Comparison of ENCODE assay signal across 8 cellular contexts in the genomic region with DNA sequence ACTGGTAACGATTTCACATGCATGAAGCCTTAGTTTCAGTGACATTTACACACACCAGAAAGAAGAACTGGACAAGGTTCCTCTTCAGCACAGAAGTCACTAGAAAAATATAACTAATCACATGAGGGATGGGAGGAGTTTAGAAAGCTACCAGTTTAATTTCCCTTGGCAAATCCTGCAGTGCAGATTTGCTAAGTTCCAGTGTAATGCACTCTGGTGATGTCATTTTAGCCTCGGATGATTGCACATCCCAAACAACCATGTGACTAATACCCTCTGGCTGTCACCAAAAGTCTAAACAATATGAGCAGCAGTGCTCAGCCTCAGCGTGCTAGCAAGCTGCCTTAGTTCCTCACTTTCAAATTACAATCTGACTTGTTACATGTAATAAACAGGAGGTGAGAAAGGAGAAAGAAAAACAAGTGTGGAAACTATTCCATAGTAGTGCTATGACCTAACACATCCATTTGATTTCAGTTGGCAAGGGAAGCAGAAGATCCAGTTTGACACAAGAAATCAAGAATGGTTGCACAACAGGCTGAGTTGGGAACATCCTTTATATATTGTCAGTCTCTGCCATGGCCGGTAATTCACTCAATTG. TPM values are rescaled to one million over a fixed set of nuclear protein-coding genes. Genes with fewer than 3 reads are reported as not detected.
DNase-seq lines count a peak whose midpoint lies in the region; ATAC-seq and TF ChIP-seq lines count a peak whose summit lies in the region.

No MANE protein-coding gene starts in this region.

- peaks cover 8 to 26% (median 15%) of the 10 kb centered on the region in 3 donors for H3K4me1 ChIP-seq in gastroesophageal sphincter
- peaks cover 3 to 12% of the 10 kb centered on the region in 2 experiments for H3K4me1 ChIP-seq in trophoblast cell (ENCODE audit: control insufficient read depth in 1 of 2, insufficient read depth in 2 of 2, low read length in 2 of 2)
- H3K4me1 ChIP-seq in CD4-positive, alpha-beta memory T cell (ENCODE audit: insufficient read depth, low read length) = no peaks in the 10 kb centered on the region

- no peak for TF ChIP-seq CTCF in gastroesophageal sphincter (IDR thresholded peaks at IDR 0.05)

- POLR2A ChIA-PET in CD4-positive, alpha-beta memory T cell (lab: Charles Lee; ENCODE audit: partially characterized antibody) = no interaction called here

- CTCF ChIA-PET in CD4-positive, alpha-beta memory T cell (lab: Charles Lee; ENCODE audit: partially characterized antibody) = no interaction called here

- peaks cover 0 to 2% (median 0%) of the 10 kb centered on the region in 8 donors for H3K9me3 Mint-ChIP-seq in CD4-positive, alpha-beta memory T cell

- H3K9me3 ChIP-seq in T-helper 17 cell (ENCODE audit: control insufficient read depth, low read length, poor library complexity, severe bottlenecking) (no peaks in the 10 kb centered on the region), gastroesophageal sphincter (no peaks in the 10 kb centered on the region), trophoblast cell (ENCODE audit: insufficient read depth, low read depth, low read length) (no peaks in the 10 kb centered on the region)
- H3K9me3 ChIP-seq in CD4-positive, alpha-beta memory T cell (ENCODE audit: control insufficient read depth in 1 of 2, low read length in 2 of 2) = no peaks in the 10 kb centered on the region

- H3K79me1 ChIP-seq in trophoblast cell (ENCODE audit: low read length) = peaks cover 24% of the 10 kb centered on the region

- H3K18ac ChIP-seq in trophoblast cell (ENCODE audit: low read length) = no peak overlapping the region

- peak overlapping the region; percentile 8 for H3K27ac Mint-ChIP-seq in T-helper 17 cell
- no peak overlapping the region for H3K27ac Mint-ChIP-seq in CD4-positive, alpha-beta memory T cell

- H3K23ac ChIP-seq in trophoblast cell (ENCODE audit: low read length) = no peak overlapping the region

- ATAC-seq in T-helper 17 cell = peak; percentile 41
- ATAC-seq in gastroesophageal sphincter = peak; percentile 96
- ATAC-seq in HG02759 (IDR thresholded peaks at IDR 0.05; ENCODE audit: unreplicated experiment) = no peak

- H3K9ac ChIP-seq in trophoblast cell (ENCODE audit: low read length) = no peak overlapping the region

- H3K79me2 ChIP-seq in trophoblast cell (ENCODE audit: control insufficient read depth, insufficient read depth, low read length, poor library complexity) = no peaks in the 10 kb centered on the region

- no peak overlapping the region for H3K4me2 ChIP-seq in trophoblast cell (ENCODE audit: low read length)

- H3K36me3 ChIP-seq in gastroesophageal sphincter (no peaks in the 10 kb centered on the region), trophoblast cell (ENCODE audit: control insufficient read depth in 1 of 2, insufficient read depth in 2 of 2, low read length in 2 of 2) (no peaks in the 10 kb centered on the region)
- H3K36me3 ChIP-seq in CD4-positive, alpha-beta memory T cell (ENCODE audit: insufficient read depth, low read length) = no peaks in the 10 kb centered on the region

- H4K91ac ChIP-seq in trophoblast cell (ENCODE audit: low read depth, low read length) = no peak overlapping the region

- TF ChIP-seq POLR2A in gastroesophageal sphincter (IDR thresholded peaks at IDR 0.05) = no peak

- H3K27ac ChIP-seq in gastroesophageal sphincter = peak overlapping the region; percentile 76 to 85 (median 82)
- peak overlapping the region; percentile 15 for H3K27ac ChIP-seq in trophoblast cell (ENCODE audit: low read depth, low read length)
- no peak overlapping the region for H3K27ac ChIP-seq in CD4-positive, alpha-beta memory T cell (ENCODE audit: low read depth, low read length)

- H3K14ac ChIP-seq in trophoblast cell (ENCODE audit: low read length) = no peak overlapping the region

- no peak overlapping the region for H2AFZ ChIP-seq in trophoblast cell (ENCODE audit: insufficient read depth, low read length, poor library complexity)

- H3K4me3 ChIP-seq in gastroesophageal sphincter (no peak overlapping the region), trophoblast cell (ENCODE audit: low read depth, low read length) (no peak overlapping the region)
- no peak overlapping the region for H3K4me3 ChIP-seq in CD4-positive, alpha-beta memory T cell (ENCODE audit: low read length in 2 of 2)

- H3K36me3 Mint-ChIP-seq in T-helper 17 cell (ENCODE audit: low read depth) = peaks cover 6% of the 10 kb centered on the region
- H3K36me3 Mint-ChIP-seq in CD4-positive, alpha-beta memory T cell = no peaks in the 10 kb centered on the region

- H3K27me3 ChIP-seq in gastroesophageal sphincter (no peaks in the 10 kb centered on the region), trophoblast cell (ENCODE audit: insufficient read depth, low read length) (no peaks in the 10 kb centered on the region)
- H3K27me3 ChIP-seq in CD4-positive, alpha-beta memory T cell (ENCODE audit: insufficient read depth, low read length) = no peaks in the 10 kb centered on the region

- H4K8ac ChIP-seq in trophoblast cell (ENCODE audit: low read depth, low read length) = no peak overlapping the region

- no peak overlapping the region for H4K12ac ChIP-seq in trophoblast cell (ENCODE audit: low read depth, low read length)

- H3K4ac ChIP-seq in trophoblast cell (ENCODE audit: low read depth, low read length) = no peak overlapping the region

- no peak overlapping the region for H2BK12ac ChIP-seq in trophoblast cell (ENCODE audit: low read length)

- 6 to 11% methylated on average over 4 of the region's 4 CpGs for WGBS in gastroesophageal sphincter (ENCODE audit: low coverage in 1 of 2), 2 donors
- WGBS in trophoblast cell (ENCODE audit: extremely low coverage, insufficient coverage, insufficient read length) = no CpG with 5 or more reads among the region's 4 CpGs

- peaks cover 2% of the 10 kb centered on the region for H3K4me1 Mint-ChIP-seq in T-helper 17 cell
- no peaks in the 10 kb centered on the region for H3K4me1 Mint-ChIP-seq in CD4-positive, alpha-beta memory T cell

- peak; percentile 91 for DNase-seq in ELR (ENCODE audit: low read depth)
- peak; percentile 62 for DNase-seq in LoVo (ENCODE audit: low spot score)
- no peak for DNase-seq in T-helper 17 cell
- DNase-seq in trophoblast cell = peak; percentile 77 to 95
- no peak for DNase-seq in stimulated activated naive CD4-positive, alpha-beta T cell (lab: John Stamatoyannopoulos, UW)
- DNase-seq in CD4-positive, alpha-beta memory T cell = no peak

- no peak overlapping the region for H2AK5ac ChIP-seq in trophoblast cell (ENCODE audit: low read length)

- H2BK5ac ChIP-seq in trophoblast cell (ENCODE audit: low read depth, low read length, poor library complexity) = peak overlapping the region; percentile 6

- H3K27me3 Mint-ChIP-seq in T-helper 17 cell = peaks cover 6% of the 10 kb centered on the region
- H3K27me3 Mint-ChIP-seq in CD4-positive, alpha-beta memory T cell = peaks cover 0 to 3% of the 10 kb centered on the region in 2 donors

- TF ChIP-seq EP300 in gastroesophageal sphincter (IDR thresholded peaks at IDR 0.05) = no peak

- no peak overlapping the region for H2BK120ac ChIP-seq in trophoblast cell (ENCODE audit: insufficient read depth, low read length, poor library complexity)

- H3K4me3 Mint-ChIP-seq in T-helper 17 cell = no peak overlapping the region
- H3K4me3 Mint-ChIP-seq in CD4-positive, alpha-beta memory T cell = no peak overlapping the region

- intact Hi-C loops in CD4-positive, alpha-beta memory T cell (cut with micrococcal nuclease) = no loop called here

RNA-seq across cellular contexts. Expression of gene PPP1CB, which starts 35.3 kb away (rescaled TPM):
- total RNA-seq in T-helper 17 cell (100 to 1,000 TPM; 309 to 313 TPM), gastroesophageal sphincter (1,000 to 10,000 TPM in 1 of 4 donors, 100 to 1,000 TPM in 3; 524 to 1,194 (median 837) TPM)
- 286 and 295 TPM in 2 replicates for polyA plus RNA-seq in trophoblast cell (2013)
- 100 to 1,000 TPM; 225 to 231 TPM for total RNA-seq in CD4-positive, alpha-beta memory T cell
- polyA plus RNA-seq in CD4-positive, alpha-beta memory T cell = 10 to 100 TPM; 92.1 to 98.6 TPM

Comparison
In these comparisons a context has a peak if more than half of its experiments do, and no peak if none do; other contexts are left out.
1. DNase-seq: peak in ELR (single experiment), LoVo (single experiment) and trophoblast cell (2 of 2); none in T-helper 17 cell (0 of 3), stimulated activated naive CD4-positive, alpha-beta T cell (0 of 6) and CD4-positive, alpha-beta memory T cell (0 of 5).